In the genomic region with DNA sequence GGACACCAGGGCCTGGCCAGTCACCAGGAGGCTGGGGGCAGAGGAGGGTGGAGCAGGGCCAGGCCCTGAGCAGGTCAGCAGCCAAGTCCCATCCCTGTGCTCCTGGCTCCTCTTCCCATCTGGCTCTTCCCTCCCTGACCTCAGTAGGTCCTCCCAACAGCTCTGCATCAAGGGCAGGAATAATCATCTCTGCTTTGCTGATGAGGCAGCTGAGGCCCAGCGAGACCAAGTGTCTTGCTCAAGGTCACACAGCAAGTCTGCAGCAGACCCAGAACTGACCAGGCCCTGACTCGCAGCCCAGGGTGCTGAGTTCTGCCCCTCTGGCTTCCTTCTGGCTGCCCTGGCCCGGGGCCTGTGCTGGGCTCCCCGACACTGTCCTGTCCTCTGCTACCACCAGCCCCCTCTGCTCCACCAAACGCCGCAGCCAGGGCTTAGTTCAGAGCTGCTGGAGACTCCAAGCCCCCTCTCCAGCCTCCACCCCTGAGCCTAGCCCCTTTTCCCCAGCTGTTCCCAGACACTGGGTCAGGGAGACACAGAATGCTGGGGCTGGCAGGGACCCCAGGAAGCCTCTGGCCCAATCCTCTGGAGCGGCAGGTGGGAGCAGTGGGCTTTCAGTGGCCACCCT, we compare ENCODE assay signal across 19 cellular contexts.
A peak's percentile ranks its signal among the peaks of the same experiment; 100 is the strongest.
DNase-seq lines count a peak whose midpoint lies in the region; ATAC-seq and TF ChIP-seq lines count a peak whose summit lies in the region.
"Had no signal": no experiment of that assay in that cellular context is flagged by ENCODE, and none has a peak within 500 bp of the region (broad histone marks: within the 10 kb centered on the region; RNA-seq: fewer than 3 reads in every experiment).

No MANE protein-coding gene starts in this region.

- TF ChIP-seq CTCF in natural killer cell (IDR thresholded peaks at IDR 0.05) (no peak), chondrocyte (IDR thresholded peaks at IDR 0.05) (no peak), BE2C (IDR thresholded peaks at IDR 0.05; ENCODE audit: low read depth, low read length) (no peak)

- peak in 1 of 2 donors; percentile 41 for ATAC-seq in natural killer cell treated with Interleukin-12 subunit alpha and Interleukin-12 subunit beta and Interleukin-15 and Interleukin-18, amount 100 ng/mL, for 72 hours
- ATAC-seq in natural killer cell (no peak), sciatic nerve (no peak)

- intact Hi-C loops in natural killer cell (cut with micrococcal nuclease) = no loop called here
- intact Hi-C loops in sciatic nerve (cut with DNase I) = no loop called here

- no peaks in the 10 kb centered on the region for H3K4me1 ChIP-seq in BE2C

- H3K4me1 Mint-ChIP-seq in natural killer cell treated with Interleukin-12 subunit alpha and Interleukin-12 subunit beta and Interleukin-15 and Interleukin-18, amount 100 ng/mL, for 72 hours (ENCODE audit: low read depth in 2 of 2) = no peaks in the 10 kb centered on the region
- no peaks in the 10 kb centered on the region for H3K4me1 Mint-ChIP-seq in natural killer cell
- no peaks in the 10 kb centered on the region for H3K4me1 Mint-ChIP-seq in chondrocyte (ENCODE audit: low read depth)
- H3K4me1 Mint-ChIP-seq: CD14-positive monocyte had no signal

- no peak overlapping the region for H3K4me3 ChIP-seq in BE2C (ENCODE audit: low read depth, low read length)
- H3K4me3 ChIP-seq: SK-N-MC had no signal

- peaks cover 14 to 16% of the 10 kb centered on the region in 2 donors for H3K27me3 Mint-ChIP-seq in natural killer cell treated with Interleukin-12 subunit alpha and Interleukin-12 subunit beta and Interleukin-15 and Interleukin-18, amount 100 ng/mL, for 72 hours
- H3K27me3 Mint-ChIP-seq in natural killer cell (ENCODE audit: low read depth in 2 of 2) (peaks cover 3 to 10% of the 10 kb centered on the region in 2 donors), chondrocyte (ENCODE audit: low read depth) (peaks cover 11% of the 10 kb centered on the region)

- no peaks in the 10 kb centered on the region for H3K9me3 ChIP-seq in BE2C

- H3K36me3 Mint-ChIP-seq in natural killer cell treated with Interleukin-12 subunit alpha and Interleukin-12 subunit beta and Interleukin-15 and Interleukin-18, amount 100 ng/mL, for 72 hours = peaks cover 4% of the 10 kb centered on the region
- H3K36me3 Mint-ChIP-seq in natural killer cell (no peaks in the 10 kb centered on the region), chondrocyte (ENCODE audit: low read depth) (peaks cover 3% of the 10 kb centered on the region)
- H3K36me3 Mint-ChIP-seq: CD14-positive monocyte had no signal

- H3K27ac Mint-ChIP-seq in natural killer cell treated with Interleukin-12 subunit alpha and Interleukin-12 subunit beta and Interleukin-15 and Interleukin-18, amount 100 ng/mL, for 72 hours = no peak overlapping the region
- H3K27ac Mint-ChIP-seq in natural killer cell = no peak overlapping the region
- H3K27ac Mint-ChIP-seq in chondrocyte (ENCODE audit: unreplicated experiment) = no peak overlapping the region
- H3K27ac Mint-ChIP-seq: CD14-positive monocyte had no signal

- no peak overlapping the region for H3K4me3 Mint-ChIP-seq in natural killer cell treated with Interleukin-12 subunit alpha and Interleukin-12 subunit beta and Interleukin-15 and Interleukin-18, amount 100 ng/mL, for 72 hours
- H3K4me3 Mint-ChIP-seq in natural killer cell (no peak overlapping the region), chondrocyte (ENCODE audit: unreplicated experiment) (no peak overlapping the region)
- H3K4me3 Mint-ChIP-seq: CD14-positive monocyte had no signal

- H3K27me3 ChIP-seq in BE2C = no peaks in the 10 kb centered on the region

- no peaks in the 10 kb centered on the region for H3K36me3 ChIP-seq in BE2C

- peak; percentile 51 for DNase-seq in natural killer cell treated with Interleukin-12 subunit alpha and Interleukin-12 subunit beta and Interleukin-15 and Interleukin-18, amount 100 ng/mL, for 72 hours (ENCODE audit: low spot score)
- DNase-seq in natural killer cell (no peak), chondrocyte (ENCODE audit: low spot score) (peak; percentile 84), sciatic nerve (ENCODE audit: low spot score) (peak; percentile 31), nucleus accumbens (lab: John Stamatoyannopoulos, UW) (no peak), NCI-H82 treated with DMSO at 0.1 percent for 48 hours (lab: John Stamatoyannopoulos, UW; ENCODE audit: unreplicated experiment) (no peak), BE2C (no peak)
- DNase-seq: DMS53, GF-D8, GOT3, Kasumi-1, NCI-H1694, NCI-H2081, NCI-H2171, NCI-H345, NCI-H82, SHP77 treated with DMSO at 0.1 percent for 48 hours had no signal

- peaks cover 3% of the 10 kb centered on the region for H3K9me3 Mint-ChIP-seq in natural killer cell treated with Interleukin-12 subunit alpha and Interleukin-12 subunit beta and Interleukin-15 and Interleukin-18, amount 100 ng/mL, for 72 hours
- H3K9me3 Mint-ChIP-seq in natural killer cell = peaks cover 0 to 3% of the 10 kb centered on the region in 2 donors
- H3K9me3 Mint-ChIP-seq in chondrocyte (ENCODE audit: low read depth) = peaks cover 28% of the 10 kb centered on the region

Comparison
In these comparisons a context has a peak if more than half of its experiments do, and no peak if none do; other contexts are left out.
1. DNase-seq: peak in natural killer cell treated with Interleukin-12 subunit alpha and Interleukin-12 subunit beta and Interleukin-15 and Interleukin-18, amount 100 ng/mL, for 72 hours (single experiment), chondrocyte (single experiment) and sciatic nerve (single experiment); none in natural killer cell (single experiment), nucleus accumbens (0 of 56), NCI-H82 treated with DMSO at 0.1 percent for 48 hours (single experiment) and BE2C (single experiment).